In the genomic region with DNA sequence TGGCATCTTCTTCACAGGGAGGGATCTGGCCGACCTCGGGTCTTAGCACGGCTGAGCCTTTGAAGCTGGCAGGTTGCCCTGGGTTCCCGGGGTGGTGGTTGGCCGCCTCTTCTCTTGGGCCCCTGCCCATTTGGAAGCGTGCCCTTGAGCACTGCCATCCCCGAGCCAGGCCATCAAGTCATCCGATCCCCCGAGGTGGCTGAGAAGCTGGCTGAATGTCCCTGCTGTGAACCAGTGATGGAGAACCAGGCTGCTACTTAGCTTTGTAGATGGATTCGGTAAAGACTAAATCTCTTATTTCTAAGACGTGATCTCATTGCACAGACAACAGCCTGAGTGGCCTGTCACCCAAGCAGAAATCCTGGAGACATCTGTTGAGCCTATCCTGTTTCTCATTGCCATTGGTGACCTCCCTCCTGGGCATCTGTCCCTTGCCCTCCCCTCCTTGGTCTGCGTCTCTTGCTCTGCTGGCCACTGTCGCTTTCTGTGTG, we compare ENCODE assay signal across 10 cellular contexts.
DNase-seq lines count a peak whose midpoint lies in the region; ATAC-seq and TF ChIP-seq lines count a peak whose summit lies in the region.
"Had no signal": no experiment of that assay in that cellular context is flagged by ENCODE, and none has a peak within 500 bp of the region (broad histone marks: within the 10 kb centered on the region; RNA-seq: fewer than 3 reads in every experiment).

No MANE protein-coding gene starts in this region.

- H3K27ac Mint-ChIP-seq in CD4-positive, alpha-beta T cell, result peak overlapping the region; percentile 35

- POLR2A ChIA-PET in CD4-positive, alpha-beta T cell (lab: Charles Lee), result interaction anchor here (1.1 kb wide), 1 partner anchor 13 kb away, joined by 3 read pairs; no protein-coding TSS in a partner anchor

- intact Hi-C loops in CD4-positive, alpha-beta T cell (cut with DNase I, micrococcal nuclease), result no loop called here

- CTCF ChIA-PET in CD4-positive, alpha-beta T cell (lab: Charles Lee), result interaction anchor here (0.7 to 1.2 kb wide), 3 partner anchors 10 to 75 kb away, joined by 3 to 4 read pairs (median 3); partner anchors contain the start of gene GRK5

- H3K36me3 Mint-ChIP-seq in CD4-positive, alpha-beta T cell (ENCODE audit: low read depth), result no peaks in the 10 kb centered on the region

- H3K4me3 Mint-ChIP-seq in CD4-positive, alpha-beta T cell, result no peak overlapping the region

- no peaks in the 10 kb centered on the region for H3K9me3 Mint-ChIP-seq in CD4-positive, alpha-beta T cell

- H3K27me3 Mint-ChIP-seq in CD4-positive, alpha-beta T cell, result no peaks in the 10 kb centered on the region

- no peak for ATAC-seq in CD4-positive, alpha-beta T cell (ENCODE audit: poor library complexity)
- ATAC-seq in GM18907 (IDR thresholded peaks at IDR 0.05; ENCODE audit: unreplicated experiment) (no peak), GM21526 (IDR thresholded peaks at IDR 0.05; ENCODE audit: low FRiP score, unreplicated experiment) (no peak), HG03520 (IDR thresholded peaks at IDR 0.05; ENCODE audit: unreplicated experiment) (no peak)

- H3K27me3 ChIP-seq in CD4-positive, alpha-beta T cell (ENCODE audit: control insufficient read depth, insufficient read depth, low read length), result no peaks in the 10 kb centered on the region

- H3K27ac ChIP-seq in CD4-positive, alpha-beta T cell (ENCODE audit: low read depth, low read length), result no peak overlapping the region

- peaks cover 80% of the 10 kb centered on the region for H3K4me1 Mint-ChIP-seq in CD4-positive, alpha-beta T cell (ENCODE audit: low read depth)

- no peak for TF ChIP-seq CTCF in CD4-positive, alpha-beta T cell (IDR thresholded peaks at IDR 0.05)
- TF ChIP-seq CTCF in fibroblast of the aortic adventitia (IDR thresholded peaks at IDR 0.05; ENCODE audit: insufficient read depth, low read length), result no peak

- H3K4me3 ChIP-seq in fibroblast of the aortic adventitia (ENCODE audit: low read depth, low read length), result no peak overlapping the region

- no peak for DNase-seq in CD4-positive, alpha-beta T cell
- DNase-seq in NCI-H69 (lab: John Stamatoyannopoulos, UW) (peak; percentile 82), fibroblast of the aortic adventitia (ENCODE audit: low read depth) (peak; percentile 48), pons (ENCODE audit: low spot score) (peak; percentile 66), NOMO-1 treated with DMSO at 0.1 percent for 48 hours (lab: John Stamatoyannopoulos, UW; ENCODE audit: unreplicated experiment) (no peak)
- DNase-seq: activated CD4-positive, CD25-positive, alpha-beta regulatory T cell treated with anti-CD3 and anti-CD28 coated beads, Interleukin-2, amount 50 U/mL, for 72 hours; HCEC 1CT had no signal

- H3K9me3 ChIP-seq in CD4-positive, alpha-beta T cell (ENCODE audit: control insufficient read depth, low read length), result no peaks in the 10 kb centered on the region

Comparison
In these comparisons a context has a peak if more than half of its experiments do, and no peak if none do; other contexts are left out.
1. DNase-seq: peak in NCI-H69 (single experiment), fibroblast of the aortic adventitia (single experiment) and pons (single experiment); none in CD4-positive, alpha-beta T cell (0 of 10) and NOMO-1 treated with DMSO at 0.1 percent for 48 hours (single experiment).